In the genomic region with DNA sequence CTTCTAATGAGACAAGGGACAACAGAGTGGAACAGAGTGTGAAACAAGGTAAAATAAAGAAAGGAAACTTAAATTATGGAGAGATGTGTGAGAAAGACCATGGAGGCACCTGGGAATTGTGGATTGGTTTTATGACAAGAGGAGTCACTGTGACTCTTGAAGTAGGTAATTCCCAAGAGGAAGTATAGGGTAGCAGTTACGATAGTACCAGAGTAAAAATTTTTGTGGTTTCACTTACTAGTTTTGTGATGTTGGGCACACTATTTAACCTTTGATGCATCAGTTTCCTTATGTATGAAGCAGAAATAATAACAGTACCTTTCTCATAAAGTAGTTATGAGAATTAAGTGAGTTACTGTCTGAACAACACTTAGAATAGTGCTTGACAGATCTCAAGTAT, we compare ENCODE assay signal across 27 cellular contexts.
"Had no signal": no experiment of that assay in that cellular context is flagged by ENCODE, and none has a peak within 500 bp of the region (broad histone marks: within the 10 kb centered on the region; RNA-seq: fewer than 3 reads in every experiment).

No MANE protein-coding gene starts in this region.

- H3K36me3 Mint-ChIP-seq: naive thymus-derived CD8-positive, alpha-beta T cell; type B pancreatic cell had no signal

- H3K36me3 ChIP-seq: esophagus squamous epithelium, heart right ventricle, left lung, prostate gland, right atrium auricular region, stomach, thyroid gland had no signal

- H3K4me3 Mint-ChIP-seq: effector memory CD8-positive, alpha-beta T cell; naive thymus-derived CD8-positive, alpha-beta T cell; nephron progenitor cell; type B pancreatic cell had no signal

- H3K4me1 ChIP-seq: esophagus squamous epithelium, heart right ventricle, left lung, prostate gland, right atrium auricular region, stomach, thyroid gland had no signal

- H3K9me3 Mint-ChIP-seq: effector memory CD8-positive, alpha-beta T cell; nephron progenitor cell; type B pancreatic cell had no signal

- H3K4me1 Mint-ChIP-seq: naive thymus-derived CD8-positive, alpha-beta T cell; nephron progenitor cell had no signal

- H3K27me3 ChIP-seq: esophagus squamous epithelium, heart right ventricle, left lung, right atrium auricular region, stomach, thyroid gland had no signal

- H3K4me3 ChIP-seq: esophagus squamous epithelium, heart right ventricle, left lung, prostate gland, right atrium auricular region, smooth muscle cell, stomach, thyroid gland had no signal

- H3K9me3 ChIP-seq: esophagus squamous epithelium, heart right ventricle, left lung, prostate gland, right atrium auricular region, stomach, thyroid gland had no signal

- H3K4me2 ChIP-seq: smooth muscle cell had no signal

- ATAC-seq: effector memory CD8-positive, alpha-beta T cell; heart right ventricle; left cardiac atrium; left lung; naive thymus-derived CD8-positive, alpha-beta T cell; sciatic nerve had no signal

- DNase-seq: cortex of kidney; effector memory CD8-positive, alpha-beta T cell; erythroblast; esophagus squamous epithelium; foreskin melanocyte; glutamatergic neuron; heart right ventricle; hippocampal formation; left cardiac atrium; left lung; mesendoderm; midbrain; naive thymus-derived CD8-positive, alpha-beta T cell; nephron progenitor cell; nucleus accumbens; stimulated activated CD4-positive, alpha-beta T cell treated with anti-CD3 and anti-CD28 coated beads, Interleukin-12 subunit alpha, Interleukin-12 subunit beta, amount 100 ng/mL, for 4 hours; stimulated activated CD4-positive, alpha-beta T cell treated with anti-CD3 and anti-CD28 coated beads, Interleukin-1b, Interleukin-23, amount 100 ng/mL, for 48 hours; stimulated activated CD4-positive, alpha-beta T cell treated with anti-CD3 and anti-CD28 coated beads, Interleukin-4, amount 100 ng/mL, for 1 hour; stimulated activated CD8-positive, alpha-beta memory T cell treated with anti-CD3 and anti-CD28 coated beads, Interleukin-4, amount 100 ng/mL, for 48 hours; stimulated activated naive CD4-positive, alpha-beta T cell treated with Interleukin-2 at 50 U/mL for 16 hours; stomach; thyroid gland had no signal

- H3K27ac Mint-ChIP-seq: effector memory CD8-positive, alpha-beta T cell; naive thymus-derived CD8-positive, alpha-beta T cell; nephron progenitor cell; type B pancreatic cell had no signal

- H3K27ac ChIP-seq: esophagus squamous epithelium, heart right ventricle, left lung, prostate gland, right atrium auricular region, stomach, thyroid gland had no signal
